Comparison of ENCODE assay signal across 21 cellular contexts in the genomic region with DNA sequence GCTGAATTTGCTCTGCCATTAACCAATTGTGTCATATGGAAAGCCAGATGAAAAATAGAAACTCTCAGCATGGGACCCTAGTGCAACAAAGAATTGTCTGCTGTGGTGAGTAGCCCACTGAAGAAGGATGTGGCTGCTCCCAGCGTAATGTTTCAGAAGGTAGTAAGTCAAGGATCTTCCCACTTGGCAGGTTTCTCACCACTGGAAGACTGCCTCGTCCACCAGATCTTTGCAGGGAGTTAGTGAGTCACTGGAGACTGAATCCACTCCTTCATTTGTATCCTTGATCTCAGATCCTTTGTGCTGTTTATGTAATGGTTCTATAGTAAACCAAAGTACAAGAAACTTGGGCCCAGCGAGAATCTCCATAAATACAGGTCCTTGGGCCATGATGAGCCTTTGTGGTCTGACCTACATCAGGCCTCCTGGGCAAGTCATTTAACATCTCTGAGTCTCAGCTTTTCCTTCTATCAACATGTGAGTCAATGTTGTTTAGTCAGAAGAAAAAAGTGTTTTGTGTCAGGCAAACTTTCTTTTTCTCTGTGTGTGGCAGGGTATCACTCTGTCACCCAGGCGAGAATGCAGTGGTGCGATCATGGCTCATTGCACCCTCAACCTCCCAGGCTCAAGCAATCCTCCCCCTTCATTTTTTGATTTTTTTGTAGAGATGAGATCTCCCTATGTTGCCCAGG.
A peak's percentile ranks its signal among the peaks of the same experiment; 100 is the strongest.
DNase-seq lines count a peak whose midpoint lies in the region; ATAC-seq and TF ChIP-seq lines count a peak whose summit lies in the region.
"Had no signal": no experiment of that assay in that cellular context is flagged by ENCODE, and none has a peak within 500 bp of the region (broad histone marks: within the 10 kb centered on the region; RNA-seq: fewer than 3 reads in every experiment).

No MANE protein-coding gene starts in this region.

- intact Hi-C loops in heart right ventricle (cut with DNase I), result no loop called here

- no peaks in the 10 kb centered on the region for H3K36me3 Mint-ChIP-seq in stimulated activated naive CD8-positive, alpha-beta T cell treated with anti-CD3 and anti-CD28 coated beads, Interleukin-15, Interleukin-2, amounts not matched to agents 100 ng/mL and 50 ng/mL, for 24 hours (ENCODE audit: low read depth)
- H3K36me3 Mint-ChIP-seq: activated naive CD4-positive, alpha-beta T cell treated with anti-CD3 and anti-CD28 coated beads, Interleukin-2, amount 50 U/mL, for 24 hours; CD8-positive, alpha-beta memory T cell; naive thymus-derived CD8-positive, alpha-beta T cell had no signal

- peaks cover 0 to 51% (median 0%) of the 10 kb centered on the region in 7 donors for H3K27me3 ChIP-seq in heart right ventricle
- H3K27me3 ChIP-seq: SJCRH30 had no signal

- H3K9me3 ChIP-seq in heart right ventricle, result no peaks in the 10 kb centered on the region
- H3K9me3 ChIP-seq: SJCRH30, thoracic aorta had no signal

- H3K27ac Mint-ChIP-seq in stimulated activated naive CD8-positive, alpha-beta T cell treated with anti-CD3 and anti-CD28 coated beads, Interleukin-15, Interleukin-2, amounts not matched to agents 100 ng/mL and 50 ng/mL, for 24 hours, result peak overlapping the region; percentile 63
- H3K27ac Mint-ChIP-seq: activated naive CD4-positive, alpha-beta T cell treated with anti-CD3 and anti-CD28 coated beads, Interleukin-2, amount 50 U/mL, for 24 hours had no signal

- peaks cover 21% of the 10 kb centered on the region for H3K4me1 Mint-ChIP-seq in stimulated activated naive CD8-positive, alpha-beta T cell treated with anti-CD3 and anti-CD28 coated beads, Interleukin-15, Interleukin-2, amounts not matched to agents 100 ng/mL and 50 ng/mL, for 24 hours (ENCODE audit: low read depth)
- H3K4me1 Mint-ChIP-seq: CD8-positive, alpha-beta memory T cell had no signal

- no peaks in the 10 kb centered on the region for H3K27me3 Mint-ChIP-seq in stimulated activated naive CD8-positive, alpha-beta T cell treated with anti-CD3 and anti-CD28 coated beads, Interleukin-15, Interleukin-2, amounts not matched to agents 100 ng/mL and 50 ng/mL, for 24 hours
- H3K27me3 Mint-ChIP-seq: activated naive CD4-positive, alpha-beta T cell treated with anti-CD3 and anti-CD28 coated beads, Interleukin-2, amount 50 U/mL, for 24 hours; naive thymus-derived CD8-positive, alpha-beta T cell had no signal

- H3K9me3 Mint-ChIP-seq in stimulated activated naive CD8-positive, alpha-beta T cell treated with anti-CD3 and anti-CD28 coated beads, Interleukin-15, Interleukin-2, amounts not matched to agents 100 ng/mL and 50 ng/mL, for 24 hours, result no peaks in the 10 kb centered on the region
- H3K9me3 Mint-ChIP-seq: activated naive CD4-positive, alpha-beta T cell treated with anti-CD3 and anti-CD28 coated beads, Interleukin-2, amount 50 U/mL, for 24 hours; CD8-positive, alpha-beta memory T cell; naive thymus-derived CD8-positive, alpha-beta T cell had no signal

- ATAC-seq in HG02973 (IDR thresholded peaks at IDR 0.05; ENCODE audit: unreplicated experiment), result peak; percentile 50
- ATAC-seq in heart right ventricle, result no peak
- ATAC-seq: esophagus mucosa; naive thymus-derived CD8-positive, alpha-beta T cell; PC-3 had no signal

- TF ChIP-seq CTCF in heart right ventricle (IDR thresholded peaks at IDR 0.05), result no peak

- peak; percentile 16 to 37 (median 32) for DNase-seq in stimulated activated CD4-positive, alpha-beta T cell treated with anti-CD3 and anti-CD28 coated beads, Interleukin-12 subunit alpha, Interleukin-12 subunit beta, amount 100 ng/mL, for 48 hours (ENCODE audit: low read depth in 2 of 3, low spot score in 1 of 3)
- DNase-seq in stimulated activated CD4-positive, alpha-beta T cell treated with anti-CD3 and anti-CD28 coated beads, Interleukin-4, amount 100 ng/mL, for 1 hour, result no peak
- DNase-seq in activated naive CD4-positive, alpha-beta T cell treated with anti-CD3 and anti-CD28 coated beads, Interleukin-2, amount 50 U/mL, for 16 hours, result peak; percentile 17
- DNase-seq in pons (ENCODE audit: low spot score), result no peak
- no peak for DNase-seq in SW 1271 (lab: John Stamatoyannopoulos, UW)
- DNase-seq in heart right ventricle, result no peak
- DNase-seq: activated CD4-positive, CD25-positive, alpha-beta regulatory T cell treated with anti-CD3 and anti-CD28 coated beads, Interleukin-2, amount 50 U/mL, for 72 hours; CD8-positive, alpha-beta memory T cell; DND-41; glutamatergic neuron; naive thymus-derived CD8-positive, alpha-beta T cell; NCI-H2107; NCI-H526; PC-3; SJCRH30; T1000 had no signal

- 84 to 92% methylated on average over 5 of the region's 5 CpGs for WGBS in heart right ventricle, 2 donors

- no peak overlapping the region for H3K27ac ChIP-seq in heart right ventricle
- H3K27ac ChIP-seq: SJCRH30, thoracic aorta had no signal

- no peak overlapping the region for H3K4me3 ChIP-seq in heart right ventricle
- H3K4me3 ChIP-seq: SJCRH30, thoracic aorta had no signal

- H3K36me3 ChIP-seq in heart right ventricle, result no peaks in the 10 kb centered on the region
- H3K36me3 ChIP-seq: SJCRH30, thoracic aorta had no signal

- no peaks in the 10 kb centered on the region for H3K4me1 ChIP-seq in heart right ventricle
- H3K4me1 ChIP-seq: SJCRH30 had no signal

- H3K4me3 Mint-ChIP-seq in stimulated activated naive CD8-positive, alpha-beta T cell treated with anti-CD3 and anti-CD28 coated beads, Interleukin-15, Interleukin-2, amounts not matched to agents 100 ng/mL and 50 ng/mL, for 24 hours, result no peak overlapping the region
- H3K4me3 Mint-ChIP-seq: activated naive CD4-positive, alpha-beta T cell treated with anti-CD3 and anti-CD28 coated beads, Interleukin-2, amount 50 U/mL, for 24 hours; CD8-positive, alpha-beta memory T cell; naive thymus-derived CD8-positive, alpha-beta T cell had no signal

Comparison
In these comparisons a context has a peak if more than half of its experiments do, and no peak if none do; other contexts are left out.
1. DNase-seq: peak in stimulated activated CD4-positive, alpha-beta T cell treated with anti-CD3 and anti-CD28 coated beads, Interleukin-12 subunit alpha, Interleukin-12 subunit beta, amount 100 ng/mL, for 48 hours (3 of 3) and activated naive CD4-positive, alpha-beta T cell treated with anti-CD3 and anti-CD28 coated beads, Interleukin-2, amount 50 U/mL, for 16 hours (single experiment); none in stimulated activated CD4-positive, alpha-beta T cell treated with anti-CD3 and anti-CD28 coated beads, Interleukin-4, amount 100 ng/mL, for 1 hour (single experiment), pons (single experiment), SW 1271 (0 of 2) and heart right ventricle (0 of 2).